8 cellular contexts compared by ENCODE assay signal in genomic region chr17:48026503-48027321, GRCh38. TPM values are rescaled to one million over a fixed set of nuclear protein-coding genes. Genes with fewer than 3 reads are reported as not detected.
A peak's percentile ranks its signal among the peaks of the same experiment; 100 is the strongest.
DNase-seq lines count a peak whose midpoint lies in the region; ATAC-seq, FAIRE-seq and TF ChIP-seq lines count a peak whose summit lies in the region.

No MANE protein-coding gene starts in this region.

- peak; percentile 93 for DNase-seq in Calu3
- peak; percentile 98 for DNase-seq in NCI-H510A treated with DMSO at 0.1 percent for 48 hours (lab: John Stamatoyannopoulos, UW)
- DNase-seq in activated CD4-positive, alpha-beta T cell treated with anti-CD3 and anti-CD28 coated beads for 48 hours: peak; percentile 84
- DNase-seq in colonic mucosa: peak; percentile 92
- DNase-seq in HepG2 (ENCODE audit: low spot score): peak; percentile 79
- peak; percentile 76 for DNase-seq in stimulated activated CD4-positive, alpha-beta T cell treated with anti-CD3 and anti-CD28 coated beads, Interleukin-4, amount 100 ng/mL, for 1 hour

- H3K4me1 ChIP-seq in colonic mucosa (peaks cover 12% of the 10 kb centered on the region), HepG2 (ENCODE audit: insufficient read depth, low read length) (peaks cover 41% of the 10 kb centered on the region)

- in situ Hi-C loops in HepG2 (cut with HindIII; ENCODE audit: extremely low pct_ligation_motif_present, low pct_unique_long_range_greater_than_20kb): loop anchor here (5.0 to 10.0 kb wide), 4 partner anchors 46 to 586 kb away; partner anchors contain the start of gene HOXB7

- no peak overlapping the region for H2AFZ ChIP-seq in HepG2 (ENCODE audit: low read length)

- 29% methylated on average over 11 of the region's 18 CpGs for WGBS in HepG2 (ENCODE audit: low lambda C conversion rate)

- TF ChIP-seq CTCF in Calu3 (IDR thresholded peaks at IDR 0.05; ENCODE audit: unreplicated experiment) (peak; percentile 99), colonic mucosa (IDR thresholded peaks at IDR 0.05) (peak; percentile 78), HepG2 (CRISPR knock-in tag; IDR thresholded peaks at IDR 0.05) (peak; percentile 98)

- no peaks in the 10 kb centered on the region for H3K79me2 ChIP-seq in HepG2 (ENCODE audit: insufficient read depth, low read length)

- no peak overlapping the region for H3K4me3 ChIP-seq in colonic mucosa
- H3K4me3 ChIP-seq in HepG2 (replicated peaks in 1 of 3; ENCODE audit: insufficient read depth in 1 of 3, low read depth in 2 of 3, low read length in 3 of 3): peak overlapping the region in 1 of 3 experiments; percentile 71; a peak in 1 of 6 replicates

- H3K9me3 ChIP-seq in colonic mucosa (no peaks in the 10 kb centered on the region), HepG2 (ENCODE audit: low read length) (no peaks in the 10 kb centered on the region)

- no peaks in the 10 kb centered on the region for H4K20me1 ChIP-seq in HepG2 (ENCODE audit: insufficient read depth, low read length)

- peak overlapping the region; percentile 34 for H3K27ac ChIP-seq in colonic mucosa
- H3K27ac ChIP-seq in HepG2 (ENCODE audit: extremely low read length, insufficient read depth, low read length): no peak overlapping the region

- TF ChIP-seq POLR2A in HepG2 (IDR thresholded peaks at IDR 0.05; ENCODE audit: insufficient read depth in 1 of 2, low read depth in 2 of 2, low read length in 2 of 2): no peak

- H3K4me3 Mint-ChIP-seq in Calu3 (ENCODE audit: low read depth, unreplicated experiment): peak overlapping the region; percentile 76

- H3K9ac ChIP-seq in colonic mucosa (ENCODE audit: low read depth in 2 of 2, low read length in 2 of 2): peak overlapping the region in 1 of 2 donors; percentile 81
- H3K9ac ChIP-seq in HepG2 (ENCODE audit: insufficient read depth, low read depth, low read length): peak overlapping the region; percentile 13; the same call in 1 of the 2 replicates

- H3K36me3 Mint-ChIP-seq in Calu3 (ENCODE audit: insufficient read depth, unreplicated experiment): peaks cover 37% of the 10 kb centered on the region

- peak; percentile 97 for TF ChIP-seq RAD21 in HepG2 (CRISPR knock-in tag; IDR thresholded peaks at IDR 0.05)

- H3K36me3 ChIP-seq in colonic mucosa: no peaks in the 10 kb centered on the region
- no peaks in the 10 kb centered on the region for H3K36me3 ChIP-seq in HepG2 (replicated peaks in 1 of 2; ENCODE audit: control insufficient read depth in 1 of 2, insufficient read depth in 2 of 2, low read length in 2 of 2)

- CTCF ChIA-PET in Calu3 (lab: Charles Lee) (interaction anchor here (0.6 to 2.8 kb wide), 26 partner anchors 8 to 852 kb away, joined by 3 to 30 read pairs (median 4); partner anchors contain the start of genes LRRC46, MRPL10, NFE2L1 and SNX11), HepG2 (lab: Yijun Ruan, JAX; ENCODE audit: low intra/inter-chr PET ratio, low total read pairs) (interaction anchor here (0.6 to 4.1 kb wide), 8 partner anchors 10 to 105 kb away, joined by 3 to 127 read pairs (median 5); no protein-coding TSS in a partner anchor)

- H3K9me3 Mint-ChIP-seq in Calu3 (ENCODE audit: low read depth, unreplicated experiment): no peaks in the 10 kb centered on the region

- ATAC-seq in HG02763 (IDR thresholded peaks at IDR 0.05; ENCODE audit: unreplicated experiment) (peak; percentile 32), HepG2 (peak; percentile 70), HG02973 (IDR thresholded peaks at IDR 0.05; ENCODE audit: unreplicated experiment) (no peak)

- peaks cover 33% of the 10 kb centered on the region for H3K27me3 Mint-ChIP-seq in Calu3 (ENCODE audit: unreplicated experiment)

- BruUV-seq in Calu3 (replicated peaks; lab: Mats Ljungman, UMichigan) (no TSS peak), HepG2 (replicated peaks; lab: Mats Ljungman, UMichigan) (no TSS peak)

- POLR2A ChIA-PET in HepG2 (lab: Yijun Ruan, JAX): interaction anchor here (0.9 to 3.6 kb wide), 7 partner anchors 22 to 85 kb away, joined by 3 to 35 read pairs (median 4); partner anchors contain the start of genes CDK5RAP3, NFE2L1, PNPO and SNX11

- H3K4me2 ChIP-seq in HepG2 (ENCODE audit: low read depth, low read length): peak overlapping the region; percentile 96

- H3K27ac Mint-ChIP-seq in Calu3 (ENCODE audit: unreplicated experiment): no peak overlapping the region

- intact Hi-C loops in Calu3 (cut with micrococcal nuclease; ENCODE audit: unreplicated experiment) (loop anchor here (1.0 to 10.0 kb wide), 3 partner anchors 48 to 308 kb away; no protein-coding TSS in a partner anchor), colonic mucosa (cut with DNase I) (loop anchor here (1.0 to 5.0 kb wide), 2 partner anchors 48 to 106 kb away; no protein-coding TSS in a partner anchor), HepG2 (cut with micrococcal nuclease; ENCODE audit: unreplicated experiment) (loop anchor here (1.0 to 10.0 kb wide), 4 partner anchors 22 to 591 kb away; partner anchors contain the start of genes HOXB8 and NFE2L1)

- H3K4me1 Mint-ChIP-seq in Calu3 (ENCODE audit: low read depth, unreplicated experiment): peaks cover 49% of the 10 kb centered on the region

- FAIRE-seq in HepG2 (lab: Jason Lieb, UNC): peak; percentile 56

- H3K27me3 ChIP-seq in colonic mucosa: no peaks in the 10 kb centered on the region
- peaks cover 3 to 24% of the 10 kb centered on the region in 2 experiments for H3K27me3 ChIP-seq in HepG2 (ENCODE audit: control insufficient read depth in 1 of 2, insufficient read depth in 2 of 2, low read length in 2 of 2)

- TF ChIP-seq EP300 in HepG2 (IDR thresholded peaks at IDR 0.05; ENCODE audit: low read depth in 2 of 2, low read length in 2 of 2) (no peak), HepG2 (CRISPR knock-in tag; IDR thresholded peaks at IDR 0.05; ENCODE audit: borderline replicate concordance) (no peak)

RNA-seq across cellular contexts. Expression of gene COPZ2, which starts 10.9 kb away (rescaled TPM):
- total RNA-seq in Calu3 (2022): 1.1 and 1.2 TPM in 2 replicates
- 1 to 10 TPM; 4.3 to 9.9 TPM for total RNA-seq in colonic mucosa
- total RNA-seq in HepG2 (2016; rRNA removed; fragmentation: Illumina TruSeq; extraction: Trizol): 0.74 and 1.5 TPM in 2 replicates
- total RNA-seq in HepG2 (2016; cell fraction: cytosol; rRNA removed; fragmentation: Illumina TruSeq; extraction: Trizol; ENCODE audit: low read depth): 0.81 and 1.5 TPM in 2 replicates
- 0.91 TPM in 1 of 2 replicates, not detected in the other for total RNA-seq in HepG2 (2016; cell fraction: insoluble cytoplasmic fraction; rRNA removed; fragmentation: Illumina TruSeq; extraction: Trizol)
- total RNA-seq in HepG2 (2016; cell fraction: membrane; rRNA removed; fragmentation: Illumina TruSeq; extraction: Trizol): 0.96 and 1.8 TPM in 2 replicates
- total RNA-seq in HepG2 (2016; cell fraction: nucleus; rRNA removed; fragmentation: Illumina TruSeq; extraction: Trizol): 1.4 TPM in 1 of 2 replicates, not detected in the other
- 0.48 and 0.61 TPM in 2 replicates for polyA plus RNA-seq in HepG2 (2011; rRNA removed)
- 0.48 and 0.96 TPM in 2 replicates for polyA plus RNA-seq in HepG2 (2011; cell fraction: cytosol; rRNA removed)
- polyA plus RNA-seq in HepG2 (2011; cell fraction: nucleus; rRNA removed): 0.68 and 0.90 TPM in 2 replicates
- 0.63 and 1.8 TPM in 2 replicates for polyA plus RNA-seq in HepG2 (2012)
- polyA plus RNA-seq in HepG2 (2016; cell fraction: cytosol; fragmentation: Illumina TruSeq; extraction: Trizol; ENCODE audit: low read depth): 2.3 and 2.4 TPM in 2 replicates
- polyA plus RNA-seq in HepG2 (2016; cell fraction: insoluble cytoplasmic fraction; fragmentation: Illumina TruSeq; extraction: Trizol; ENCODE audit: low read depth): 0.87 and 4.9 TPM in 2 replicates
- 1.1 and 2.1 TPM in 2 replicates for polyA plus RNA-seq in HepG2 (2016; cell fraction: membrane; fragmentation: Illumina TruSeq; extraction: Trizol; ENCODE audit: low read depth)
- 2.4 TPM in 1 of 2 replicates, not detected in the other for polyA plus RNA-seq in HepG2 (2016; cell fraction: nucleus; fragmentation: Illumina TruSeq; extraction: Trizol; ENCODE audit: insufficient read depth, low read depth)
- polyA minus RNA-seq in HepG2 (2011; rRNA and poly(A)+ RNA removed; ENCODE audit: low replicate concordance): 0.50 and 0.94 TPM in 2 replicates
- not detected in 2 replicates for polyA minus RNA-seq in HepG2 (2011; cell fraction: cytosol; rRNA and poly(A)+ RNA removed)
- polyA minus RNA-seq in HepG2 (2011; cell fraction: nucleus; rRNA and poly(A)+ RNA removed): 0.77 TPM in 1 of 2 replicates, not detected in the other

RNA-seq across cellular contexts. Expression of gene NFE2L1, which starts 21.4 kb away (rescaled TPM):
- 216 and 247 TPM in 2 replicates for total RNA-seq in Calu3 (2022)
- total RNA-seq in colonic mucosa: 100 to 1,000 TPM; 158 to 264 TPM
- 53.7 and 67.0 TPM in 2 replicates for total RNA-seq in HepG2 (2016; rRNA removed; fragmentation: Illumina TruSeq; extraction: Trizol)
- total RNA-seq in HepG2 (2016; cell fraction: cytosol; rRNA removed; fragmentation: Illumina TruSeq; extraction: Trizol; ENCODE audit: low read depth): 4.7 and 5.3 TPM in 2 replicates
- total RNA-seq in HepG2 (2016; cell fraction: insoluble cytoplasmic fraction; rRNA removed; fragmentation: Illumina TruSeq; extraction: Trizol): 48.3 and 75.7 TPM in 2 replicates
- total RNA-seq in HepG2 (2016; cell fraction: membrane; rRNA removed; fragmentation: Illumina TruSeq; extraction: Trizol): 18.1 and 20.9 TPM in 2 replicates
- total RNA-seq in HepG2 (2016; cell fraction: nucleus; rRNA removed; fragmentation: Illumina TruSeq; extraction: Trizol): 60.7 and 74.8 TPM in 2 replicates
- 234 and 278 TPM in 2 replicates for polyA plus RNA-seq in HepG2 (2011; rRNA removed)
- polyA plus RNA-seq in HepG2 (2011; cell fraction: cytosol; rRNA removed): 165 and 176 TPM in 2 replicates
- polyA plus RNA-seq in HepG2 (2011; cell fraction: nucleus; rRNA removed): 160 and 175 TPM in 2 replicates
- polyA plus RNA-seq in HepG2 (2012): 180 and 241 TPM in 2 replicates
- polyA plus RNA-seq in HepG2 (2016; cell fraction: cytosol; fragmentation: Illumina TruSeq; extraction: Trizol; ENCODE audit: low read depth): 4.2 and 4.4 TPM in 2 replicates
- 37.5 and 44.9 TPM in 2 replicates for polyA plus RNA-seq in HepG2 (2016; cell fraction: insoluble cytoplasmic fraction; fragmentation: Illumina TruSeq; extraction: Trizol; ENCODE audit: low read depth)
- 11.3 and 11.8 TPM in 2 replicates for polyA plus RNA-seq in HepG2 (2016; cell fraction: membrane; fragmentation: Illumina TruSeq; extraction: Trizol; ENCODE audit: low read depth)
- polyA plus RNA-seq in HepG2 (2016; cell fraction: nucleus; fragmentation: Illumina TruSeq; extraction: Trizol; ENCODE audit: insufficient read depth, low read depth): 92.7 and 103 TPM in 2 replicates
- polyA minus RNA-seq in HepG2 (2011; rRNA and poly(A)+ RNA removed; ENCODE audit: low replicate concordance): 108 and 333 TPM in 2 replicates
- polyA minus RNA-seq in HepG2 (2011; cell fraction: cytosol; rRNA and poly(A)+ RNA removed): 114 and 124 TPM in 2 replicates
- polyA minus RNA-seq in HepG2 (2011; cell fraction: nucleus; rRNA and poly(A)+ RNA removed): 57.3 and 65.6 TPM in 2 replicates

RNA-seq across cellular contexts. Expression of gene CDK5RAP3, which starts 55.8 kb away (rescaled TPM):
- total RNA-seq in Calu3 (2022) (431 and 457 TPM in 2 replicates), colonic mucosa (100 to 1,000 TPM; 131 to 172 TPM), HepG2 (2016; rRNA removed; fragmentation: Illumina TruSeq; extraction: Trizol) (86.8 and 128 TPM in 2 replicates)
- total RNA-seq in HepG2 (2016; cell fraction: cytosol; rRNA removed; fragmentation: Illumina TruSeq; extraction: Trizol; ENCODE audit: low read depth): 13.1 and 20.6 TPM in 2 replicates
- total RNA-seq in HepG2 (2016; cell fraction: insoluble cytoplasmic fraction; rRNA removed; fragmentation: Illumina TruSeq; extraction: Trizol): 90.9 and 132 TPM in 2 replicates
- 26.2 and 30.9 TPM in 2 replicates for total RNA-seq in HepG2 (2016; cell fraction: membrane; rRNA removed; fragmentation: Illumina TruSeq; extraction: Trizol)
- total RNA-seq in HepG2 (2016; cell fraction: nucleus; rRNA removed; fragmentation: Illumina TruSeq; extraction: Trizol): 159 and 187 TPM in 2 replicates
- polyA plus RNA-seq in HepG2 (2011; rRNA removed): 154 and 183 TPM in 2 replicates
- 59.3 and 67.0 TPM in 2 replicates for polyA plus RNA-seq in HepG2 (2011; cell fraction: cytosol; rRNA removed)
- 2,013 and 2,090 TPM in 2 replicates for polyA plus RNA-seq in HepG2 (2011; cell fraction: nucleus; rRNA removed)
- polyA plus RNA-seq in HepG2 (2012): 136 and 152 TPM in 2 replicates
- polyA plus RNA-seq in HepG2 (2016; cell fraction: cytosol; fragmentation: Illumina TruSeq; extraction: Trizol; ENCODE audit: low read depth): 10.8 and 13.3 TPM in 2 replicates
- 72.7 and 80.7 TPM in 2 replicates for polyA plus RNA-seq in HepG2 (2016; cell fraction: insoluble cytoplasmic fraction; fragmentation: Illumina TruSeq; extraction: Trizol; ENCODE audit: low read depth)
- polyA plus RNA-seq in HepG2 (2016; cell fraction: membrane; fragmentation: Illumina TruSeq; extraction: Trizol; ENCODE audit: low read depth): 16.6 and 19.4 TPM in 2 replicates
- 373 and 385 TPM in 2 replicates for polyA plus RNA-seq in HepG2 (2016; cell fraction: nucleus; fragmentation: Illumina TruSeq; extraction: Trizol; ENCODE audit: insufficient read depth, low read depth)
- 116 and 143 TPM in 2 replicates for polyA minus RNA-seq in HepG2 (2011; rRNA and poly(A)+ RNA removed; ENCODE audit: low replicate concordance)
- 25.7 and 29.3 TPM in 2 replicates for polyA minus RNA-seq in HepG2 (2011; cell fraction: cytosol; rRNA and poly(A)+ RNA removed)
- polyA minus RNA-seq in HepG2 (2011; cell fraction: nucleus; rRNA and poly(A)+ RNA removed): 252 and 268 TPM in 2 replicates
